3 cellular contexts compared by ENCODE assay signal in the genomic region with DNA sequence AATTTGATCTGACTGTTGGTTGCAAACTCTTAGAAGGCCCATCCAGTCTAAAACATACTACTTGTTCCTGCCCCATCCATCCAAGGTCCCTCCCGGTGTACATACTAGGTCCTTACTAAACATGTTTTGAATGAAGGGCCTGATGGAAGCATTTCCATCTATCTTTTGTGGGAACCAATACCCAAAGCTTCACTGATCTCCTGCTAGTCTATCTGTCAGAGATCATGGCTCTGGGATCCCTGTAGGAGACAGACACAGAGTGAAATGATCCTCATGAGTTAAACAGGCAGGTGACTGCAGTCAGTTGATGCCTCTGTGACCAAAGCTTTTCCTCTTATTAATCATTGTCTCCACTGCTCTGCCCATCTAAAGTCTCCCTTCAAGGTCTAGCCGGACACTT.
"Had no signal": no experiment of that assay in that cellular context is flagged by ENCODE, and none has a peak within 500 bp of the region (broad histone marks: within the 10 kb centered on the region; RNA-seq: fewer than 3 reads in every experiment).

No MANE protein-coding gene starts in this region.

- DNase-seq: GDM1, GF-D8 had no signal

- H3K4me3 ChIP-seq: GM12878 had no signal

- ATAC-seq: GM12878 had no signal
